ENCODE assay signal across 9 cellular contexts in genomic region chr7:2109936-2110585, GRCh38.
DNase-seq lines count a peak whose midpoint lies in the region; ATAC-seq and TF ChIP-seq lines count a peak whose summit lies in the region.
"Had no signal": no experiment of that assay in that cellular context is flagged by ENCODE, and none has a peak within 500 bp of the region (broad histone marks: within the 10 kb centered on the region; RNA-seq: fewer than 3 reads in every experiment).

No MANE protein-coding gene starts in this region.

- H3F3A ChIP-seq in MM.1S (ENCODE audit: insufficient read depth, low read length): no peaks in the 10 kb centered on the region

- no peak for TF ChIP-seq CTCF in MM.1S (IDR thresholded peaks at IDR 0.05; ENCODE audit: low read length)

- H3K9me3 ChIP-seq in MM.1S (replicated peaks; ENCODE audit: insufficient read depth, low read length): no peaks in the 10 kb centered on the region
- H3K9me3 ChIP-seq: neutrophil had no signal

- H3K9ac ChIP-seq in MM.1S (ENCODE audit: low read length): no peak overlapping the region

- H3K4me1 ChIP-seq in MM.1S (ENCODE audit: low read length): no peaks in the 10 kb centered on the region

- no peak overlapping the region for H3K4me3 ChIP-seq in MM.1S (ENCODE audit: low read length)

- no peak for ATAC-seq in HG03025 (IDR thresholded peaks at IDR 0.05; ENCODE audit: low FRiP score, unreplicated experiment)
- ATAC-seq in GM19035 (IDR thresholded peaks at IDR 0.05; ENCODE audit: unreplicated experiment): no peak

- no peak overlapping the region for H3K4me2 ChIP-seq in MM.1S (ENCODE audit: low read depth, low read length)

- no peaks in the 10 kb centered on the region for H3K36me3 ChIP-seq in MM.1S (replicated peaks; ENCODE audit: insufficient read depth, low read length)
- H3K36me3 ChIP-seq: neutrophil had no signal

- peak; percentile 94 for DNase-seq in EL
- DNase-seq in NCI-H2107 (lab: John Stamatoyannopoulos, UW): peak; percentile 26
- DNase-seq in activated CD8-positive, alpha-beta memory T cell treated with anti-CD3 and anti-CD28 coated beads for 48 hours (ENCODE audit: low read depth in 2 of 3, low spot score in 2 of 3): peak in 2 of 3 experiments; percentile 30 to 35
- DNase-seq in fibroblast of the conjunctiva (ENCODE audit: low read depth): peak; percentile 76
- peak; percentile 87 for DNase-seq in stimulated activated CD4-positive, alpha-beta T cell treated with anti-CD3 and anti-CD28 coated beads, Interleukin-1b, Interleukin-23, amount 100 ng/mL, for 48 hours
- no peak for DNase-seq in MM.1S

- H3K27me3 ChIP-seq in MM.1S (replicated peaks; ENCODE audit: insufficient read depth, low read length): no peaks in the 10 kb centered on the region

- H4K20me1 ChIP-seq in MM.1S (ENCODE audit: insufficient read depth, low read length): no peaks in the 10 kb centered on the region

- no peaks in the 10 kb centered on the region for H3K79me2 ChIP-seq in MM.1S (ENCODE audit: low read length)

- H2AFZ ChIP-seq in MM.1S (ENCODE audit: low read length): no peak overlapping the region

- H3K27ac ChIP-seq in MM.1S (ENCODE audit: low read length): no peak overlapping the region
- H3K27ac ChIP-seq: neutrophil had no signal

- H3K9me2 ChIP-seq in MM.1S (replicated peaks; ENCODE audit: insufficient read depth, low read length): no peaks in the 10 kb centered on the region
